ENCODE assay signal across 30 cellular contexts in the genomic region with DNA sequence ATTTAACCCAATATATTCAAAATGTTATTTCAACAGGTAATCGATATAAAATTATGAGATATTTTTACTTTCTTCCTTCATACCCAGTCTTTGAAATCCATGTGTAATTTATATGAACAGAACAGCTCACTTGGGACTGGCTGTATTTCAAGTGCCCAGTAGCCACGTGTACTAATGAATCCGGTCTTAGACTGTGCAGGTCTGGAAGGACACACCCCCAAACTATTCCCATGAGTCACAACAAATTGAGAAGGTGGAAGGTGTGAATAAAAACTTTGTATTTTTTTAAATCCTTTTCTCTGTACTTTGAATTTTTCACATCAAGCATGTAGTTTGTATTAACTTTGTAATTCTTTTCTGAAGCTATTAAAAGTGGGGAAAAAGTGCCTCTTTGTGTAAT. TPM values are rescaled to one million over a fixed set of nuclear protein-coding genes. Genes with fewer than 3 reads are reported as not detected.
DNase-seq lines count a peak whose midpoint lies in the region; ATAC-seq, FAIRE-seq and TF ChIP-seq lines count a peak whose summit lies in the region.
"Had no signal": no experiment of that assay in that cellular context is flagged by ENCODE, and none has a peak within 500 bp of the region (broad histone marks: within the 10 kb centered on the region; RNA-seq: fewer than 3 reads in every experiment).

No MANE protein-coding gene starts in this region.

- TF ChIP-seq CTCF in MCF 10A (IDR thresholded peaks at IDR 0.05; ENCODE audit: unreplicated experiment) = no peak
- no peak for TF ChIP-seq CTCF in kidney (IDR thresholded peaks at IDR 0.05; ENCODE audit: borderline replicate concordance, extremely low read depth, insufficient read depth)

- no peaks in the 10 kb centered on the region for H3K9me3 ChIP-seq in kidney (ENCODE audit: control insufficient read depth in 1 of 2, low read length in 2 of 2)
- H3K9me3 ChIP-seq: lower lobe of right lung, sigmoid colon, transverse colon had no signal

- H3K27me3 Mint-ChIP-seq in MCF 10A (ENCODE audit: insufficient read depth, unreplicated experiment) = no peaks in the 10 kb centered on the region
- H3K27me3 Mint-ChIP-seq: activated T-helper 17 cell treated with anti-CD3 and anti-CD28 coated beads, Interleukin-2, amount 50 U/mL, for 72 hours; CD4-positive, alpha-beta memory T cell had no signal

- BruUV-seq in MCF 10A (replicated peaks; lab: Mats Ljungman, UMichigan) = no TSS peak

- POLR2A ChIA-PET in MCF 10A (lab: Yijun Ruan, JAX) = interaction anchor here (0.8 to 2.4 kb wide), 9 partner anchors 9 to 125 kb away, joined by 3 to 12 read pairs (median 4); partner anchors contain the start of genes NFYA and OARD1

- H3K36me3 ChIP-seq in kidney (ENCODE audit: control insufficient read depth in 1 of 2, insufficient read depth in 2 of 2, low read length in 2 of 2) = peaks cover 11% of the 10 kb centered on the region in 2 donors
- H3K36me3 ChIP-seq: lower lobe of right lung, neural progenitor cell, sigmoid colon, transverse colon had no signal

- no peaks in the 10 kb centered on the region for H3K9me3 Mint-ChIP-seq in MCF 10A (ENCODE audit: unreplicated experiment)
- H3K9me3 Mint-ChIP-seq: activated naive CD4-positive, alpha-beta T cell treated with anti-CD3 and anti-CD28 coated beads, Interleukin-2, amount 50 U/mL, for 72 hours; activated T-helper 17 cell treated with anti-CD3 and anti-CD28 coated beads, Interleukin-2, amount 50 U/mL, for 72 hours; CD4-positive, alpha-beta memory T cell; immature natural killer cell; neural progenitor cell; WTC11 had no signal

- intact Hi-C loops in MCF 10A (cut with micrococcal nuclease) = no loop called here
- intact Hi-C loops in kidney (cut with DNase I) = no loop called here

- H3K4me1 ChIP-seq in kidney (ENCODE audit: control insufficient read depth in 1 of 2, insufficient read depth in 1 of 2, low read depth in 1 of 2, low read length in 2 of 2) = peaks cover 6 to 21% of the 10 kb centered on the region in 2 donors
- H3K4me1 ChIP-seq: lower lobe of right lung, sigmoid colon had no signal

- no peak overlapping the region for H3K9ac ChIP-seq in kidney (ENCODE audit: low read length in 2 of 2)
- H3K9ac ChIP-seq: neural progenitor cell had no signal

- CTCF ChIA-PET in MCF 10A (lab: Yijun Ruan, JAX) = interaction anchor here (1.6 to 3.4 kb wide), 6 partner anchors 9 to 142 kb away, joined by 4 to 35 read pairs (median 8); no protein-coding TSS in a partner anchor

- H3K4me3 ChIP-seq in kidney (ENCODE audit: low read length in 2 of 2) = peak overlapping the region; percentile 65 to 72
- H3K4me3 ChIP-seq: lower lobe of right lung, neural progenitor cell, sigmoid colon, transverse colon had no signal

- peak overlapping the region; percentile 77 for H3K27ac Mint-ChIP-seq in MCF 10A (ENCODE audit: low read depth, unreplicated experiment)
- H3K27ac Mint-ChIP-seq: activated T-helper 17 cell treated with anti-CD3 and anti-CD28 coated beads, Interleukin-2, amount 50 U/mL, for 72 hours; immature natural killer cell; neural progenitor cell; WTC11 had no signal

- H3K4me1 Mint-ChIP-seq in MCF 10A (ENCODE audit: insufficient read depth, unreplicated experiment) = peaks cover 43% of the 10 kb centered on the region
- H3K4me1 Mint-ChIP-seq: activated T-helper 17 cell treated with anti-CD3 and anti-CD28 coated beads, Interleukin-2, amount 50 U/mL, for 72 hours; immature natural killer cell had no signal

- ATAC-seq in GM21723 (IDR thresholded peaks at IDR 0.05; ENCODE audit: unreplicated experiment) = no peak
- ATAC-seq in GM19395 (IDR thresholded peaks at IDR 0.05; ENCODE audit: unreplicated experiment) = no peak
- ATAC-seq: activated naive CD4-positive, alpha-beta T cell treated with anti-CD3 and anti-CD28 coated beads, Interleukin-2, amount 50 U/mL, for 72 hours; activated T-helper 17 cell treated with anti-CD3 and anti-CD28 coated beads, Interleukin-2, amount 50 U/mL, for 72 hours; WTC11 had no signal

- no peak overlapping the region for H3K27ac ChIP-seq in kidney (ENCODE audit: low read depth in 2 of 2, low read length in 2 of 2)
- H3K27ac ChIP-seq: 22Rv1, lower lobe of right lung, neural progenitor cell, sigmoid colon, transverse colon had no signal

- no peaks in the 10 kb centered on the region for H3K36me3 Mint-ChIP-seq in MCF 10A (ENCODE audit: insufficient read depth, unreplicated experiment)
- H3K36me3 Mint-ChIP-seq: activated naive CD4-positive, alpha-beta T cell treated with anti-CD3 and anti-CD28 coated beads, Interleukin-2, amount 50 U/mL, for 72 hours; WTC11 had no signal

- no peak overlapping the region for H3K4me3 Mint-ChIP-seq in MCF 10A (ENCODE audit: unreplicated experiment)
- H3K4me3 Mint-ChIP-seq: activated T-helper 17 cell treated with anti-CD3 and anti-CD28 coated beads, Interleukin-2, amount 50 U/mL, for 72 hours; CD4-positive, alpha-beta memory T cell; immature natural killer cell; neural progenitor cell; WTC11 had no signal

- DNase-seq in DMS53 (lab: John Stamatoyannopoulos, UW) (peak; percentile 23), DMS53 treated with DMSO at 0.1 percent for 48 hours (lab: John Stamatoyannopoulos, UW; ENCODE audit: unreplicated experiment) (no peak), MCF 10A (ENCODE audit: unreplicated experiment) (peak; percentile 75), kidney (no peak), ecto neural progenitor cell (ENCODE audit: low spot score) (no peak)
- no peak for DNase-seq in stimulated activated CD4-positive, alpha-beta T cell treated with anti-CD3 and anti-CD28 coated beads, Interleukin-2, amount 100 ng/mL, for 24 hours
- DNase-seq: CD4-positive, alpha-beta memory T cell; effector CD4-positive, alpha-beta T cell; GF-D8; hippocampal formation; immature natural killer cell; lower lobe of right lung; NCI-H1105; NCI-H2029 treated with DMSO at 0.1 percent for 48 hours; NCI-H2227 treated with DMSO at 0.1 percent for 48 hours; sigmoid colon; T1000; transverse colon had no signal

- no peak for FAIRE-seq in kidney (lab: Jason Lieb, UNC)
- FAIRE-seq: frontal cortex, GM18507 had no signal

RNA-seq across cellular contexts. Expression of gene UNC5CL, which starts 2.8 kb away (rescaled TPM):
- total RNA-seq in MCF 10A (2022) = 0.19 and 0.59 TPM in 2 replicates
- total RNA-seq in kidney = 53.7 TPM
- polyA plus RNA-seq in kidney (ENCODE audit: insufficient read depth, low read depth, low replicate concordance) = 41.3 TPM

RNA-seq across cellular contexts. Expression of gene TSPO2, which starts 6.1 kb away (rescaled TPM):
- total RNA-seq in MCF 10A (2022) (not detected in 2 replicates), kidney (0.44 TPM)
- polyA plus RNA-seq in kidney (ENCODE audit: insufficient read depth, low read depth, low replicate concordance) = 0.88 TPM
- total RNA-seq: activated naive CD4-positive, alpha-beta T cell treated with anti-CD3 and anti-CD28 coated beads, Interleukin-2, amount 50 U/mL, for 72 hours; activated T-helper 17 cell treated with anti-CD3 and anti-CD28 coated beads, Interleukin-2, amount 50 U/mL, for 72 hours; CD4-positive, alpha-beta memory T cell; chondrocyte; H4; lower lobe of right lung; posterior vena cava; sigmoid colon; transverse colon; WTC11 had no signal
- polyA plus RNA-seq: CD4-positive, alpha-beta memory T cell; immature natural killer cell had no signal

RNA-seq across cellular contexts. Expression of gene APOBEC2, which starts 16.8 kb away (rescaled TPM):
- total RNA-seq in MCF 10A (2022) (not detected in 2 replicates), kidney (not detected)
- polyA plus RNA-seq in kidney (ENCODE audit: insufficient read depth, low read depth, low replicate concordance) = not detected
- total RNA-seq: activated naive CD4-positive, alpha-beta T cell treated with anti-CD3 and anti-CD28 coated beads, Interleukin-2, amount 50 U/mL, for 72 hours; activated T-helper 17 cell treated with anti-CD3 and anti-CD28 coated beads, Interleukin-2, amount 50 U/mL, for 72 hours; CD4-positive, alpha-beta memory T cell; chondrocyte; frontal cortex; H4; transverse colon; WTC11 had no signal

RNA-seq across cellular contexts. Expression of gene OARD1, which starts 36.0 kb away (rescaled TPM):
- total RNA-seq in MCF 10A (2022) (28.0 and 35.2 TPM in 2 replicates), kidney (35.9 TPM)
- polyA plus RNA-seq in kidney (ENCODE audit: insufficient read depth, low read depth, low replicate concordance) = 62.6 TPM

RNA-seq across cellular contexts. Expression of gene NFYA, which starts 36.6 kb away (rescaled TPM):
- total RNA-seq in MCF 10A (2022) (41.5 and 42.1 TPM in 2 replicates), kidney (22.5 TPM)
- polyA plus RNA-seq in kidney (ENCODE audit: insufficient read depth, low read depth, low replicate concordance) = 6.4 TPM

Comparison
In these comparisons a context has a peak if more than half of its experiments do, and no peak if none do; other contexts are left out.
1. DNase-seq: peak in DMS53 (single experiment) and MCF 10A (single experiment); none in DMS53 treated with DMSO at 0.1 percent for 48 hours (single experiment), kidney (single experiment), ecto neural progenitor cell (single experiment) and stimulated activated CD4-positive, alpha-beta T cell treated with anti-CD3 and anti-CD28 coated beads, Interleukin-2, amount 100 ng/mL, for 24 hours (0 of 2).
2. RNA of gene UNC5CL, which starts 2.8 kb away (total RNA-seq): 53.7 TPM in kidney (single experiment); 0.19 to 0.59 TPM in MCF 10A; every median in the first group is over 10 times any median in the second.